In genomic region chr9:36458430-36458915, GRCh38 we compare ENCODE assay signal across 8 cellular contexts.
DNase-seq lines count a peak whose midpoint lies in the region; ATAC-seq lines count a peak whose summit lies in the region.
"Not testable (repeated sequence)": the region's sequence is repeated elsewhere in the genome, so short reads cannot be mapped to it uniquely, and the experiment has no call there.

No MANE protein-coding gene starts in this region.

- peak; percentile 72 for ATAC-seq in GM21447 (IDR thresholded peaks at IDR 0.05; ENCODE audit: unreplicated experiment)
- ATAC-seq in HG03196 (IDR thresholded peaks at IDR 0.05; ENCODE audit: unreplicated experiment): peak; percentile 53

- H3K36me3 Mint-ChIP-seq in T-helper 2 cell treated with Interferon-gamma antibody and Interleukin-4, amounts not matched to agents 5 μg/mL and 100 μg/mL, for 36 hours (ENCODE audit: low read depth): peaks cover 22% of the 10 kb centered on the region

- H3K4me1 Mint-ChIP-seq in T-helper 2 cell treated with Interferon-gamma antibody and Interleukin-4, amounts not matched to agents 5 μg/mL and 100 μg/mL, for 36 hours (ENCODE audit: low read depth): peaks cover 49% of the 10 kb centered on the region

- peak overlapping the region; percentile 77 for H3K27ac Mint-ChIP-seq in T-helper 2 cell treated with Interferon-gamma antibody and Interleukin-4, amounts not matched to agents 5 μg/mL and 100 μg/mL, for 36 hours

- not testable (repeated sequence) for H3K9me3 Mint-ChIP-seq in T-helper 2 cell treated with Interferon-gamma antibody and Interleukin-4, amounts not matched to agents 5 μg/mL and 100 μg/mL, for 36 hours

- not testable (repeated sequence) for H3K27me3 Mint-ChIP-seq in T-helper 2 cell treated with Interferon-gamma antibody and Interleukin-4, amounts not matched to agents 5 μg/mL and 100 μg/mL, for 36 hours (ENCODE audit: low read depth)

- H3K4me3 Mint-ChIP-seq in T-helper 2 cell treated with Interferon-gamma antibody and Interleukin-4, amounts not matched to agents 5 μg/mL and 100 μg/mL, for 36 hours: peak overlapping the region; percentile 70

- peak; percentile 74 for DNase-seq in CMK (ENCODE audit: low read depth)
- DNase-seq in T-helper 2 cell treated with Interferon-gamma antibody and Interleukin-4, amounts not matched to agents 5 μg/mL and 100 μg/mL, for 36 hours (ENCODE audit: low spot score): peak; percentile 85
- DNase-seq in activated CD8-positive, alpha-beta memory T cell treated with anti-CD3 and anti-CD28 coated beads, Interleukin-2, amount 50 U/mL, for 24 hours (ENCODE audit: extremely low read depth): peak; percentile 46
- peak; percentile 5 for DNase-seq in activated naive CD8-positive, alpha-beta T cell treated with anti-CD3 and anti-CD28 coated beads, Interleukin-2, amount 50 U/mL, for 16 hours (ENCODE audit: low read depth, low spot score)
- peak; percentile 29 to 64 for DNase-seq in stimulated activated CD4-positive, alpha-beta T cell treated with anti-CD3 and anti-CD28 coated beads, Interleukin-12 subunit alpha, Interleukin-12 subunit beta, amount 100 ng/mL, for 24 hours (ENCODE audit: low read depth in 2 of 2)
- peak; percentile 31 to 41 for DNase-seq in stimulated activated CD8-positive, alpha-beta memory T cell treated with anti-CD3 and anti-CD28 coated beads, Interleukin-7, amount 100 ng/mL, for 1 hour (ENCODE audit: low read depth in 2 of 2)

Comparison
In these comparisons a context has a peak if more than half of its experiments do, and no peak if none do; other contexts are left out.
1. Peak in every context shown above with its lines: DNase-seq and ATAC-seq.
2. DNase-seq: peak in every context shown above with its lines; median percentile 85 in T-helper 2 cell treated with Interferon-gamma antibody and Interleukin-4, amounts not matched to agents 5 μg/mL and 100 μg/mL, for 36 hours; 74 in CMK; 46 in stimulated activated CD4-positive, alpha-beta T cell treated with anti-CD3 and anti-CD28 coated beads, Interleukin-12 subunit alpha, Interleukin-12 subunit beta, amount 100 ng/mL, for 24 hours; 46 in activated CD8-positive, alpha-beta memory T cell treated with anti-CD3 and anti-CD28 coated beads, Interleukin-2, amount 50 U/mL, for 24 hours; 36 in stimulated activated CD8-positive, alpha-beta memory T cell treated with anti-CD3 and anti-CD28 coated beads, Interleukin-7, amount 100 ng/mL, for 1 hour; 5 in activated naive CD8-positive, alpha-beta T cell treated with anti-CD3 and anti-CD28 coated beads, Interleukin-2, amount 50 U/mL, for 16 hours.